1 cellular context compared by ENCODE assay signal in the genomic region with DNA sequence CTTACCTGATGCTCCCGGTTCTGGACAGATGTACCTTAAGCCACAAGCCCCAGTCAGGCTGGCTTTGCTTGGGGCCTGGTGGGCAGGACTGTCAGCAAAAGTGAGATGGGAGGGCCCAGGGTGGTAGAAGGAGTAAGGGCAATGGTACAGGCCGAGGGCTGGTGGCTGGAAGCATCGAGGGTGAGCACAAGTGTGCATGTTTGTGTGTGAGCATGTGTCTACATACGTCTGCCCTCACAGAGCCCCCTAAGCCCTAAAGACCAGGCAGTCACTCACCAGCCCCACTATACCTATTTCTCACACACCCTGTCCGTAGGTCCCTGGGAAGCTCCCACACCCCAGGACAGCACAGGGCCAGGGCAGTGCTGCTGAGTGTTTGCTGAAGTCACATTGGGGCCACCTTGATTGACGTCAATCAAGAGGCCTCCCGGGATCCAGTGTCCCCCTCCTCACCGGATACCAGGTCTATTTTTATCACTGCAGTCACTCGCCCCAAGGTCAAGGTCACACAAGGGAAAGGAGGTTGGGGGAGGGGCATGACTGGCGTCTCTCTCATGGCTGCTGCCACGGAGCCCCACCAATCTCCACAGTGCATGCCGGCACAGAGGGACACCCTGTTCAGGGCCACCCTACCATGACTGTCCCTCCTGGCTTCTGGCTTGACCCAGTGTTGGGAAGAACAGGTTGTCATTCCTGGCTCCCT.
TF ChIP-seq lines count a peak whose summit lies in the region.

No MANE protein-coding gene starts in this region.

TF ChIP-seq in K562, 482 proteins besides CTCF, POLR2A, EP300 and RAD21:
- TF ChIP-seq MCM3 (IDR thresholded peaks at IDR 0.05) (no peak), ZC3H11A (IDR thresholded peaks at IDR 0.05; ENCODE audit: low read depth, low read length) (no peak), ZNF143 (CRISPR knock-in tag; IDR thresholded peaks at IDR 0.05) (no peak), HEY1 (CRISPR knock-in tag; IDR thresholded peaks at IDR 0.05; ENCODE audit: borderline replicate concordance) (no peak), NR2F6 (CRISPR knock-in tag; IDR thresholded peaks at IDR 0.05) (no peak), POLR2AphosphoS2 (IDR thresholded peaks at IDR 0.05; ENCODE audit: low read length) (no peak), RCOR1 (IDR thresholded peaks at IDR 0.05; ENCODE audit: borderline replicate concordance in 1 of 2, low read depth in 2 of 2, low read length in 2 of 2) (no peak), RBM34 (IDR thresholded peaks at IDR 0.05; ENCODE audit: borderline replicate concordance, insufficient read depth, low read length) (no peak), ZNF586 (CRISPR knock-in tag; conservative IDR thresholded peaks at IDR 0.05) (no peak), NR2C1 (IDR thresholded peaks at IDR 0.05) (no peak), NR2C1 (tag; IDR thresholded peaks at IDR 0.05) (0 out of 2 replicates have a peak, but pooled peaks have one; percentile 24), TEAD4 (IDR thresholded peaks at IDR 0.05; ENCODE audit: low read length) (no peak), TEAD4 (CRISPR knock-in tag; IDR thresholded peaks at IDR 0.05; ENCODE audit: borderline replicate concordance) (no peak), ESRRA (IDR thresholded peaks at IDR 0.05; ENCODE audit: borderline replicate concordance, low read depth) (peak; percentile 96), ZNF24 (IDR thresholded peaks at IDR 0.05) (no peak), YY1 (IDR thresholded peaks at IDR 0.05; ENCODE audit: borderline replicate concordance in 1 of 3, control insufficient read depth in 1 of 3, extremely low read depth in 1 of 3, insufficient read depth in 3 of 3, insufficient read length in 1 of 3, insufficient replicate concordance in 2 of 3, low read depth in 1 of 3, low read length in 2 of 3) (peak in 1 of 3 experiments; percentile 26), FOXK2 (conservative IDR thresholded peaks at IDR 0.05 in 1 of 2, IDR thresholded peaks at IDR 0.05 in 1 of 2; ENCODE audit: low read depth in 2 of 2) (no peak), MEF2A (IDR thresholded peaks at IDR 0.05; ENCODE audit: control insufficient read depth, low read depth, low read length) (peak; percentile 74; the same call in 1 of the 2 replicates), SNIP1 (IDR thresholded peaks at IDR 0.05; ENCODE audit: low read depth) (no peak), ZEB2 (IDR thresholded peaks at IDR 0.05) (no peak), ZNF830 (CRISPR knock-in tag; IDR thresholded peaks at IDR 0.05) (no peak), NRF1 (conservative IDR thresholded peaks at IDR 0.05 in 1 of 2, IDR thresholded peaks at IDR 0.05 in 1 of 2) (no peak), BRCA1 (IDR thresholded peaks at IDR 0.05) (no peak), BRCA1 (CRISPR knock-in tag; IDR thresholded peaks at IDR 0.05) (0 out of 2 replicates have a peak, but pooled peaks have one; percentile 37), HDAC2 (IDR thresholded peaks at IDR 0.05) (no peak), NR3C1 (CRISPR knock-in tag; IDR thresholded peaks at IDR 0.05) (no peak), EP400 (IDR thresholded peaks at IDR 0.05) (no peak)
- TF ChIP-seq, protein P1, sequence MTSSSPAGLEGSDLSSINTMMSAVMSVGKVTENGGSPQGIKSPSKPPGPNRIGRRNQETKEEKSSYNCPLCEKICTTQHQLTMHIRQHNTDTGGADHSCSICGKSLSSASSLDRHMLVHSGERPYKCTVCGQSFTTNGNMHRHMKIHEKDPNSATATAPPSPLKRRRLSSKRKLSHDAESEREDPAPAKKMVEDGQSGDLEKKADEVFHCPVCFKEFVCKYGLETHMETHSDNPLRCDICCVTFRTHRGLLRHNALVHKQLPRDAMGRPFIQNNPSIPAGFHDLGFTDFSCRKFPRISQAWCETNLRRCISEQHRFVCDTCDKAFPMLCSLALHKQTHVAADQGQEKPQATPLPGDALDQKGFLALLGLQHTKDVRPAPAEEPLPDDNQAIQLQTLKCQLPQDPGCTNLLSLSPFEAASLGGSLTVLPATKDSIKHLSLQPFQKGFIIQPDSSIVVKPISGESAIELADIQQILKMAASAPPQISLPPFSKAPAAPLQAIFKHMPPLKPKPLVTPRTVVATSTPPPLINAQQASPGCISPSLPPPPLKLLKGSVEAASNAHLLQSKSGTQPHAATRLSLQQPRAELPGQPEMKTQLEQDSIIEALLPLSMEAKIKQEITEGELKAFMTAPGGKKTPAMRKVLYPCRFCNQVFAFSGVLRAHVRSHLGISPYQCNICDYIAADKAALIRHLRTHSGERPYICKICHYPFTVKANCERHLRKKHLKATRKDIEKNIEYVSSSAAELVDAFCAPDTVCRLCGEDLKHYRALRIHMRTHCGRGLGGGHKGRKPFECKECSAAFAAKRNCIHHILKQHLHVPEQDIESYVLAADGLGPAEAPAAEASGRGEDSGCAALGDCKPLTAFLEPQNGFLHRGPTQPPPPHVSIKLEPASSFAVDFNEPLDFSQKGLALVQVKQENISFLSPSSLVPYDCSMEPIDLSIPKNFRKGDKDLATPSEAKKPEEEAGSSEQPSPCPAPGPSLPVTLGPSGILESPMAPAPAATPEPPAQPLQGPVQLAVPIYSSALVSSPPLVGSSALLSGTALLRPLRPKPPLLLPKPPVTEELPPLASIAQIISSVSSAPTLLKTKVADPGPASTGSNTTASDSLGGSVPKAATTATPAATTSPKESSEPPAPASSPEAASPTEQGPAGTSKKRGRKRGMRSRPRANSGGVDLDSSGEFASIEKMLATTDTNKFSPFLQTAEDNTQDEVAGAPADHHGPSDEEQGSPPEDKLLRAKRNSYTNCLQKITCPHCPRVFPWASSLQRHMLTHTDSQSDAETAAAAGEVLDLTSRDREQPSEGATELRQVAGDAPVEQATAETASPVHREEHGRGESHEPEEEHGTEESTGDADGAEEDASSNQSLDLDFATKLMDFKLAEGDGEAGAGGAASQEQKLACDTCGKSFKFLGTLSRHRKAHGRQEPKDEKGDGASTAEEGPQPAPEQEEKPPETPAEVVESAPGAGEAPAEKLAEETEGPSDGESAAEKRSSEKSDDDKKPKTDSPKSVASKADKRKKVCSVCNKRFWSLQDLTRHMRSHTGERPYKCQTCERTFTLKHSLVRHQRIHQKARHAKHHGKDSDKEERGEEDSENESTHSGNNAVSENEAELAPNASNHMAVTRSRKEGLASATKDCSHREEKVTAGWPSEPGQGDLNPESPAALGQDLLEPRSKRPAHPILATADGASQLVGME (CRISPR knock-in tag; IDR thresholded peaks at IDR 0.05): no peak
- TF ChIP-seq, protein P2, sequence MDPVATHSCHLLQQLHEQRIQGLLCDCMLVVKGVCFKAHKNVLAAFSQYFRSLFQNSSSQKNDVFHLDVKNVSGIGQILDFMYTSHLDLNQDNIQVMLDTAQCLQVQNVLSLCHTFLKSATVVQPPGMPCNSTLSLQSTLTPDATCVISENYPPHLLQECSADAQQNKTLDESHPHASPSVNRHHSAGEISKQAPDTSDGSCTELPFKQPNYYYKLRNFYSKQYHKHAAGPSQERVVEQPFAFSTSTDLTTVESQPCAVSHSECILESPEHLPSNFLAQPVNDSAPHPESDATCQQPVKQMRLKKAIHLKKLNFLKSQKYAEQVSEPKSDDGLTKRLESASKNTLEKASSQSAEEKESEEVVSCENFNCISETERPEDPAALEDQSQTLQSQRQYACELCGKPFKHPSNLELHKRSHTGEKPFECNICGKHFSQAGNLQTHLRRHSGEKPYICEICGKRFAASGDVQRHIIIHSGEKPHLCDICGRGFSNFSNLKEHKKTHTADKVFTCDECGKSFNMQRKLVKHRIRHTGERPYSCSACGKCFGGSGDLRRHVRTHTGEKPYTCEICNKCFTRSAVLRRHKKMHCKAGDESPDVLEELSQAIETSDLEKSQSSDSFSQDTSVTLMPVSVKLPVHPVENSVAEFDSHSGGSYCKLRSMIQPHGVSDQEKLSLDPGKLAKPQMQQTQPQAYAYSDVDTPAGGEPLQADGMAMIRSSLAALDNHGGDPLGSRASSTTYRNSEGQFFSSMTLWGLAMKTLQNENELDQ (CRISPR knock-in tag; IDR thresholded peaks at IDR 0.05; ENCODE audit: borderline replicate concordance): no peak
- TF ChIP-seq, protein P3, sequence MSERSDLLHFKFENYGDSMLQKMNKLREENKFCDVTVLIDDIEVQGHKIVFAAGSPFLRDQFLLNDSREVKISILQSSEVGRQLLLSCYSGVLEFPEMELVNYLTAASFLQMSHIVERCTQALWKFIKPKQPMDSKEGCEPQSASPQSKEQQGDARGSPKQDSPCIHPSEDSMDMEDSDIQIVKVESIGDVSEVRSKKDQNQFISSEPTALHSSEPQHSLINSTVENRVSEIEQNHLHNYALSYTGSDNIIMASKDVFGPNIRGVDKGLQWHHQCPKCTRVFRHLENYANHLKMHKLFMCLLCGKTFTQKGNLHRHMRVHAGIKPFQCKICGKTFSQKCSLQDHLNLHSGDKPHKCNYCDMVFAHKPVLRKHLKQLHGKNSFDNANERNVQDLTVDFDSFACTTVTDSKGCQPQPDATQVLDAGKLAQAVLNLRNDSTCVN (CRISPR knock-in tag; IDR thresholded peaks at IDR 0.05): no peak
- TF ChIP-seq, protein P4, sequence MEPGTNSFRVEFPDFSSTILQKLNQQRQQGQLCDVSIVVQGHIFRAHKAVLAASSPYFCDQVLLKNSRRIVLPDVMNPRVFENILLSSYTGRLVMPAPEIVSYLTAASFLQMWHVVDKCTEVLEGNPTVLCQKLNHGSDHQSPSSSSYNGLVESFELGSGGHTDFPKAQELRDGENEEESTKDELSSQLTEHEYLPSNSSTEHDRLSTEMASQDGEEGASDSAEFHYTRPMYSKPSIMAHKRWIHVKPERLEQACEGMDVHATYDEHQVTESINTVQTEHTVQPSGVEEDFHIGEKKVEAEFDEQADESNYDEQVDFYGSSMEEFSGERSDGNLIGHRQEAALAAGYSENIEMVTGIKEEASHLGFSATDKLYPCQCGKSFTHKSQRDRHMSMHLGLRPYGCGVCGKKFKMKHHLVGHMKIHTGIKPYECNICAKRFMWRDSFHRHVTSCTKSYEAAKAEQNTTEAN (CRISPR knock-in tag; IDR thresholded peaks at IDR 0.05): no peak
- TF ChIP-seq, protein P5, sequence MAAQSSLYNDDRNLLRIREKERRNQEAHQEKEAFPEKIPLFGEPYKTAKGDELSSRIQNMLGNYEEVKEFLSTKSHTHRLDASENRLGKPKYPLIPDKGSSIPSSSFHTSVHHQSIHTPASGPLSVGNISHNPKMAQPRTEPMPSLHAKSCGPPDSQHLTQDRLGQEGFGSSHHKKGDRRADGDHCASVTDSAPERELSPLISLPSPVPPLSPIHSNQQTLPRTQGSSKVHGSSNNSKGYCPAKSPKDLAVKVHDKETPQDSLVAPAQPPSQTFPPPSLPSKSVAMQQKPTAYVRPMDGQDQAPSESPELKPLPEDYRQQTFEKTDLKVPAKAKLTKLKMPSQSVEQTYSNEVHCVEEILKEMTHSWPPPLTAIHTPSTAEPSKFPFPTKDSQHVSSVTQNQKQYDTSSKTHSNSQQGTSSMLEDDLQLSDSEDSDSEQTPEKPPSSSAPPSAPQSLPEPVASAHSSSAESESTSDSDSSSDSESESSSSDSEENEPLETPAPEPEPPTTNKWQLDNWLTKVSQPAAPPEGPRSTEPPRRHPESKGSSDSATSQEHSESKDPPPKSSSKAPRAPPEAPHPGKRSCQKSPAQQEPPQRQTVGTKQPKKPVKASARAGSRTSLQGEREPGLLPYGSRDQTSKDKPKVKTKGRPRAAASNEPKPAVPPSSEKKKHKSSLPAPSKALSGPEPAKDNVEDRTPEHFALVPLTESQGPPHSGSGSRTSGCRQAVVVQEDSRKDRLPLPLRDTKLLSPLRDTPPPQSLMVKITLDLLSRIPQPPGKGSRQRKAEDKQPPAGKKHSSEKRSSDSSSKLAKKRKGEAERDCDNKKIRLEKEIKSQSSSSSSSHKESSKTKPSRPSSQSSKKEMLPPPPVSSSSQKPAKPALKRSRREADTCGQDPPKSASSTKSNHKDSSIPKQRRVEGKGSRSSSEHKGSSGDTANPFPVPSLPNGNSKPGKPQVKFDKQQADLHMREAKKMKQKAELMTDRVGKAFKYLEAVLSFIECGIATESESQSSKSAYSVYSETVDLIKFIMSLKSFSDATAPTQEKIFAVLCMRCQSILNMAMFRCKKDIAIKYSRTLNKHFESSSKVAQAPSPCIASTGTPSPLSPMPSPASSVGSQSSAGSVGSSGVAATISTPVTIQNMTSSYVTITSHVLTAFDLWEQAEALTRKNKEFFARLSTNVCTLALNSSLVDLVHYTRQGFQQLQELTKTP (IDR thresholded peaks at IDR 0.05; ENCODE audit: low read depth in 1 of 2, partially characterized antibody in 2 of 2): no peak
- TF ChIP-seq, protein P6, sequence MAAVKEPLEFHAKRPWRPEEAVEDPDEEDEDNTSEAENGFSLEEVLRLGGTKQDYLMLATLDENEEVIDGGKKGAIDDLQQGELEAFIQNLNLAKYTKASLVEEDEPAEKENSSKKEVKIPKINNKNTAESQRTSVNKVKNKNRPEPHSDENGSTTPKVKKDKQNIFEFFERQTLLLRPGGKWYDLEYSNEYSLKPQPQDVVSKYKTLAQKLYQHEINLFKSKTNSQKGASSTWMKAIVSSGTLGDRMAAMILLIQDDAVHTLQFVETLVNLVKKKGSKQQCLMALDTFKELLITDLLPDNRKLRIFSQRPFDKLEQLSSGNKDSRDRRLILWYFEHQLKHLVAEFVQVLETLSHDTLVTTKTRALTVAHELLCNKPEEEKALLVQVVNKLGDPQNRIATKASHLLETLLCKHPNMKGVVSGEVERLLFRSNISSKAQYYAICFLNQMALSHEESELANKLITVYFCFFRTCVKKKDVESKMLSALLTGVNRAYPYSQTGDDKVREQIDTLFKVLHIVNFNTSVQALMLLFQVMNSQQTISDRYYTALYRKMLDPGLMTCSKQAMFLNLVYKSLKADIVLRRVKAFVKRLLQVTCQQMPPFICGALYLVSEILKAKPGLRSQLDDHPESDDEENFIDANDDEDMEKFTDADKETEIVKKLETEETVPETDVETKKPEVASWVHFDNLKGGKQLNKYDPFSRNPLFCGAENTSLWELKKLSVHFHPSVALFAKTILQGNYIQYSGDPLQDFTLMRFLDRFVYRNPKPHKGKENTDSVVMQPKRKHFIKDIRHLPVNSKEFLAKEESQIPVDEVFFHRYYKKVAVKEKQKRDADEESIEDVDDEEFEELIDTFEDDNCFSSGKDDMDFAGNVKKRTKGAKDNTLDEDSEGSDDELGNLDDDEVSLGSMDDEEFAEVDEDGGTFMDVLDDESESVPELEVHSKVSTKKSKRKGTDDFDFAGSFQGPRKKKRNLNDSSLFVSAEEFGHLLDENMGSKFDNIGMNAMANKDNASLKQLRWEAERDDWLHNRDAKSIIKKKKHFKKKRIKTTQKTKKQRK (IDR thresholded peaks at IDR 0.05; ENCODE audit: borderline replicate concordance, low read depth, low read length): no peak
- TF ChIP-seq, protein P7, sequence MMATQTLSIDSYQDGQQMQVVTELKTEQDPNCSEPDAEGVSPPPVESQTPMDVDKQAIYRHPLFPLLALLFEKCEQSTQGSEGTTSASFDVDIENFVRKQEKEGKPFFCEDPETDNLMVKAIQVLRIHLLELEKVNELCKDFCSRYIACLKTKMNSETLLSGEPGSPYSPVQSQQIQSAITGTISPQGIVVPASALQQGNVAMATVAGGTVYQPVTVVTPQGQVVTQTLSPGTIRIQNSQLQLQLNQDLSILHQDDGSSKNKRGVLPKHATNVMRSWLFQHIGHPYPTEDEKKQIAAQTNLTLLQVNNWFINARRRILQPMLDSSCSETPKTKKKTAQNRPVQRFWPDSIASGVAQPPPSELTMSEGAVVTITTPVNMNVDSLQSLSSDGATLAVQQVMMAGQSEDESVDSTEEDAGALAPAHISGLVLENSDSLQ (IDR thresholded peaks at IDR 0.05): peak; percentile 67; the same call in 1 of the 2 replicates
TF ChIP-seq in K562: peak in this region for 6.
